In the genomic region with DNA sequence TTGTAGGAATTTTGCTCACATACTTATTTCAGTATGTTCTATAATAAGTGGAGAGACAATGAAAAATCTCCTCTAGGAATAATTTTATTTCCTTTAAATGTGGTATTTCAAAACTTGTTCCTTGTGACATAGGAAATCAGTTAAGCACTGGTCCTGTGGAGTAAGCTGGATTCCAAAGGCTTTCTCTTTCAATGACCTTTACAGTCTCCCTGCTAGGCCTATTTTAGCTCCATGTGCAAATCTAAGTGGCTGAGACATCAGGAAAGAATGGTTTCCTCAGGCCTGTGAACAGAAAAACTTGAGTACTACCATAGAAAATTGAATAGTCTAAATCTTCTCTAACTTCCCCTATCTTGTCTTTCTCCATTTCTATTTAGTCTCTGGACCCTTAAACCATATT, we compare ENCODE assay signal across 20 cellular contexts.
DNase-seq lines count a peak whose midpoint lies in the region; TF ChIP-seq lines count a peak whose summit lies in the region.
"Had no signal": no experiment of that assay in that cellular context is flagged by ENCODE, and none has a peak within 500 bp of the region (broad histone marks: within the 10 kb centered on the region; RNA-seq: fewer than 3 reads in every experiment).

No MANE protein-coding gene starts in this region.

- H2AFZ ChIP-seq in PC-9: no peak overlapping the region

- no peaks in the 10 kb centered on the region for H3K9me3 ChIP-seq in PC-9 (ENCODE audit: insufficient read depth, low read depth)
- H3K9me3 ChIP-seq: BE2C had no signal

- TF ChIP-seq CTCF in astrocyte of the spinal cord (IDR thresholded peaks at IDR 0.05; ENCODE audit: low read depth, low read length) (no peak), foreskin fibroblast (IDR thresholded peaks at IDR 0.05; ENCODE audit: low read depth, low read length) (no peak), PC-9 (conservative IDR thresholded peaks at IDR 0.05) (no peak)

- H3K4me2 ChIP-seq in PC-9: no peak overlapping the region

- no peaks in the 10 kb centered on the region for H3F3A ChIP-seq in PC-9 (ENCODE audit: insufficient read depth, low read depth)

- intact Hi-C loops in PC-9 (cut with micrococcal nuclease; ENCODE audit: unreplicated experiment): no loop called here

- H3K27ac ChIP-seq in PC-9: no peak overlapping the region
- H3K27ac ChIP-seq: SJCRH30 had no signal

- no peaks in the 10 kb centered on the region for H3K79me2 ChIP-seq in PC-9 (ENCODE audit: low read depth)

- CTCF ChIA-PET in PC-9 (lab: Charles Lee) (no interaction called here), HEK293T (lab: Yijun Ruan, JAX) (no interaction called here)

- H3K4me1 ChIP-seq in PC-9 (replicated peaks; ENCODE audit: insufficient read depth): no peaks in the 10 kb centered on the region
- H3K4me1 ChIP-seq: BE2C had no signal

- POLR2A ChIA-PET in PC-9 (lab: Charles Lee; ENCODE audit: unreplicated experiment) (no interaction called here), HEK293T (lab: Yijun Ruan, JAX) (no interaction called here)

- BruUV-seq in PC-9 (replicated peaks; lab: Mats Ljungman, UMichigan): no TSS peak

- H4K20me1 ChIP-seq in PC-9 (ENCODE audit: insufficient read depth): no peaks in the 10 kb centered on the region

- H3K27me3 ChIP-seq in PC-9 (ENCODE audit: insufficient read depth, low read depth): peaks cover 9% of the 10 kb centered on the region; the same call in 1 of the 2 replicates
- H3K27me3 ChIP-seq: BE2C, SJCRH30 had no signal

- H3K9me2 ChIP-seq in PC-9 (ENCODE audit: insufficient read depth): no peaks in the 10 kb centered on the region

- DNase-seq in GM04504 (ENCODE audit: low read depth): peak; percentile 18
- peak; percentile 10 for DNase-seq in astrocyte of the spinal cord (ENCODE audit: low read depth, low spot score)
- DNase-seq in foreskin fibroblast: peak; percentile 66 to 77
- no peak for DNase-seq in T-helper 2 cell
- no peak for DNase-seq in occipital lobe (lab: John Stamatoyannopoulos, UW)
- DNase-seq in PC-9: no peak
- no peak for DNase-seq in HEK293T (ENCODE audit: extremely low spot score)
- DNase-seq: ACHN; BE2C; CD4-positive, CD25-positive, alpha-beta regulatory T cell; COR-L47; DMS 273 treated with DMSO at 0.1 percent for 48 hours; DND-41; KG1; MV-4-11; NCI-H1694 treated with DMSO at 0.1 percent for 48 hours; NCI-H2107; NCI-H524; SJCRH30 had no signal

- no peaks in the 10 kb centered on the region for H3K36me3 ChIP-seq in PC-9 (ENCODE audit: low read depth)
- H3K36me3 ChIP-seq: BE2C, SJCRH30 had no signal

- in situ Hi-C loops in astrocyte of the spinal cord (cut with HindIII; ENCODE audit: low sequenced_read_pairs): no loop called here

- no peak overlapping the region for H3K4me3 ChIP-seq in astrocyte of the spinal cord (ENCODE audit: low read depth, low read length)
- H3K4me3 ChIP-seq in foreskin fibroblast (ENCODE audit: low read depth in 1 of 2, low read length in 2 of 2): no peak overlapping the region
- H3K4me3 ChIP-seq in PC-9: no peak overlapping the region
- H3K4me3 ChIP-seq: GM12878, SJCRH30 had no signal

TF ChIP-seq in HEK293T, 16 proteins besides CTCF, POLR2A, EP300 and RAD21:
- TF ChIP-seq SP1 (IDR thresholded peaks at IDR 0.05) (no peak), ZNF384 (IDR thresholded peaks at IDR 0.05) (no peak), FOXA1 (IDR thresholded peaks at IDR 0.05) (no peak), BHLHE40 (IDR thresholded peaks at IDR 0.05; ENCODE audit: borderline replicate concordance) (no peak), FOXK2 (IDR thresholded peaks at IDR 0.05) (no peak), L3MBTL2 (conservative IDR thresholded peaks at IDR 0.05) (no peak), NFRKB (IDR thresholded peaks at IDR 0.05) (no peak), CTBP1 (IDR thresholded peaks at IDR 0.05; ENCODE audit: borderline replicate concordance) (no peak), ELF4 (IDR thresholded peaks at IDR 0.05) (no peak)
- TF ChIP-seq, protein P1, sequence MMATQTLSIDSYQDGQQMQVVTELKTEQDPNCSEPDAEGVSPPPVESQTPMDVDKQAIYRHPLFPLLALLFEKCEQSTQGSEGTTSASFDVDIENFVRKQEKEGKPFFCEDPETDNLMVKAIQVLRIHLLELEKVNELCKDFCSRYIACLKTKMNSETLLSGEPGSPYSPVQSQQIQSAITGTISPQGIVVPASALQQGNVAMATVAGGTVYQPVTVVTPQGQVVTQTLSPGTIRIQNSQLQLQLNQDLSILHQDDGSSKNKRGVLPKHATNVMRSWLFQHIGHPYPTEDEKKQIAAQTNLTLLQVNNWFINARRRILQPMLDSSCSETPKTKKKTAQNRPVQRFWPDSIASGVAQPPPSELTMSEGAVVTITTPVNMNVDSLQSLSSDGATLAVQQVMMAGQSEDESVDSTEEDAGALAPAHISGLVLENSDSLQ (IDR thresholded peaks at IDR 0.05): no peak

Comparison
In these comparisons a context has a peak if more than half of its experiments do, and no peak if none do; other contexts are left out.
1. DNase-seq: peak in GM04504 (single experiment), astrocyte of the spinal cord (single experiment) and foreskin fibroblast (2 of 2); none in T-helper 2 cell (0 of 5), occipital lobe (single experiment), PC-9 (0 of 2) and HEK293T (single experiment).